15 cellular contexts compared by ENCODE assay signal in the genomic region with DNA sequence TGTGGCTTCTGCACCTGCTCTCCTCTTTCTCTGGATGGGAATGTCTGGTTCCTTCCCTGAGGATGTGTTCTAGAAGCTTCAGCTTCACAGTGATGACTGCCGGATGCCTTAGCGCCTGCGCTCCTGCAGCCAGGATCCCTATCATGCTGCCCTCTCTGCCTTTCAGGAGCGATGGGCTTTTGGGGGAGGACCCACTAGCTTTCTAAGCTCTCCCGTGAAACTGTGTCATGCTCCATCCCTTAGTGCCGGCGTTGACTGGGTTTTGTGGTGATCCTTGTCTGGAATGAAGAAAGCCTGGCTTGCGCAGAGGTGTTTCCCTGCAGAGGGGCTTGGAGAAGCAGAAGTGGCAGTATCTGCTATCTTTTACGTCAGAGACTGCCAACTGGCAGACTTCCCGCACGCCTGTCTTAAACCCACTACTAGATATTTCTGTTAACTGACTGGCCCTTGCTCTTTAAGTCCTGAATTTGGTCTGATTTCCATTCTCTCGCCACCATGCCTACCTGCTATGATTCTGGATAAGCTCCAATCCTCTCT. TPM values are rescaled to one million over a fixed set of nuclear protein-coding genes. Genes with fewer than 3 reads are reported as not detected.
DNase-seq lines count a peak whose midpoint lies in the region; ATAC-seq lines count a peak whose summit lies in the region.
"Had no signal": no experiment of that assay in that cellular context is flagged by ENCODE, and none has a peak within 500 bp of the region (broad histone marks: within the 10 kb centered on the region; RNA-seq: fewer than 3 reads in every experiment).

No MANE protein-coding gene starts in this region.

- CTCF ChIA-PET in activated naive CD4-positive, alpha-beta T cell treated with anti-CD3 and anti-CD28 coated beads, Interleukin-2, amount 10 ng/mL, durations not matched to agents 7 days and 5 days (lab: Charles Lee), result interaction anchor here (1.3 to 6.7 kb wide), 3 partner anchors 8 to 23 kb away, joined by 4 to 236 read pairs (median 6); no protein-coding TSS in a partner anchor

- no peaks in the 10 kb centered on the region for H3K27me3 Mint-ChIP-seq in activated naive CD4-positive, alpha-beta T cell treated with anti-CD3 and anti-CD28 coated beads, Interleukin-2, amount 10 ng/mL, durations not matched to agents 7 days and 5 days
- peaks cover 12% of the 10 kb centered on the region for H3K27me3 Mint-ChIP-seq in activated naive CD8-positive, alpha-beta T cell treated with anti-CD3 and anti-CD28 coated beads for 36 hours

- ATAC-seq in GM18907 (IDR thresholded peaks at IDR 0.05; ENCODE audit: unreplicated experiment), result no peak
- ATAC-seq: heart left ventricle, psoas muscle, SK-N-SH treated with all-trans-retinoic acid at 6 μM for 48 hours had no signal

- DNase-seq in activated naive CD4-positive, alpha-beta T cell treated with anti-CD3 and anti-CD28 coated beads, Interleukin-2, amount 10 ng/mL, durations not matched to agents 7 days and 5 days, result no peak
- no peak for DNase-seq in activated naive CD4-positive, alpha-beta T cell (lab: John Stamatoyannopoulos, UW)
- DNase-seq in OCI-M1 (lab: John Stamatoyannopoulos, UW), result peak; percentile 78
- DNase-seq in activated naive CD8-positive, alpha-beta T cell treated with anti-CD3 and anti-CD28 coated beads for 36 hours, result no peak
- DNase-seq in stimulated activated CD8-positive, alpha-beta memory T cell treated with anti-CD3 and anti-CD28 coated beads, Interleukin-4, amount 100 ng/mL, for 48 hours, result peak; percentile 40
- no peak for DNase-seq in T1000 (lab: John Stamatoyannopoulos, UW)
- no peak for DNase-seq in NCI-H2107 treated with DMSO at 0.1 percent for 48 hours (lab: John Stamatoyannopoulos, UW; ENCODE audit: unreplicated experiment)
- DNase-seq: amniotic stem cell, DMS53, heart left ventricle, MV-4-11, psoas muscle had no signal

- peaks cover 69% of the 10 kb centered on the region for H3K4me1 Mint-ChIP-seq in activated naive CD4-positive, alpha-beta T cell treated with anti-CD3 and anti-CD28 coated beads, Interleukin-2, amount 10 ng/mL, durations not matched to agents 7 days and 5 days
- peaks cover 42% of the 10 kb centered on the region for H3K4me1 Mint-ChIP-seq in activated naive CD8-positive, alpha-beta T cell treated with anti-CD3 and anti-CD28 coated beads for 36 hours

- peak overlapping the region; percentile 83 for H3K4me3 Mint-ChIP-seq in activated naive CD4-positive, alpha-beta T cell treated with anti-CD3 and anti-CD28 coated beads, Interleukin-2, amount 10 ng/mL, durations not matched to agents 7 days and 5 days
- peak overlapping the region; percentile 93 for H3K4me3 Mint-ChIP-seq in activated naive CD8-positive, alpha-beta T cell treated with anti-CD3 and anti-CD28 coated beads for 36 hours

- H3K27ac Mint-ChIP-seq in activated naive CD4-positive, alpha-beta T cell treated with anti-CD3 and anti-CD28 coated beads, Interleukin-2, amount 10 ng/mL, durations not matched to agents 7 days and 5 days, result peak overlapping the region; percentile 97
- peak overlapping the region; percentile 98 for H3K27ac Mint-ChIP-seq in activated naive CD8-positive, alpha-beta T cell treated with anti-CD3 and anti-CD28 coated beads for 36 hours

- no peaks in the 10 kb centered on the region for H3K9me3 Mint-ChIP-seq in activated naive CD4-positive, alpha-beta T cell treated with anti-CD3 and anti-CD28 coated beads, Interleukin-2, amount 10 ng/mL, durations not matched to agents 7 days and 5 days
- peaks cover 2% of the 10 kb centered on the region for H3K9me3 Mint-ChIP-seq in activated naive CD8-positive, alpha-beta T cell treated with anti-CD3 and anti-CD28 coated beads for 36 hours

- peaks cover 14% of the 10 kb centered on the region for H3K36me3 Mint-ChIP-seq in activated naive CD4-positive, alpha-beta T cell treated with anti-CD3 and anti-CD28 coated beads, Interleukin-2, amount 10 ng/mL, durations not matched to agents 7 days and 5 days
- H3K36me3 Mint-ChIP-seq in activated naive CD8-positive, alpha-beta T cell treated with anti-CD3 and anti-CD28 coated beads for 36 hours, result peaks cover 49% of the 10 kb centered on the region

RNA-seq across cellular contexts. Expression of a gene that starts 3.8 kb away (rescaled TPM):
- total RNA-seq in activated naive CD8-positive, alpha-beta T cell treated with anti-CD3 and anti-CD28 coated beads for 36 hours, result 10 to 100 TPM; 42.2 to 45.5 TPM

RNA-seq across cellular contexts. Expression of a gene that starts 9.6 kb away (rescaled TPM):
- total RNA-seq in activated naive CD8-positive, alpha-beta T cell treated with anti-CD3 and anti-CD28 coated beads for 36 hours, result 100 to 1,000 TPM; 220 to 238 TPM
- total RNA-seq: epithelial cell of proximal tubule, psoas muscle had no signal

RNA-seq across cellular contexts. Expression of a gene that starts 28.3 kb away (rescaled TPM):
- 10 to 100 TPM; 79.2 to 80.6 TPM for total RNA-seq in activated naive CD8-positive, alpha-beta T cell treated with anti-CD3 and anti-CD28 coated beads for 36 hours

RNA-seq across cellular contexts. Expression of a gene that starts 31.2 kb away (rescaled TPM):
- total RNA-seq in activated naive CD8-positive, alpha-beta T cell treated with anti-CD3 and anti-CD28 coated beads for 36 hours, result 10 to 100 TPM; 42.3 to 43.9 TPM

RNA-seq across cellular contexts. Expression of a gene that starts 31.5 kb away (rescaled TPM):
- total RNA-seq in activated naive CD8-positive, alpha-beta T cell treated with anti-CD3 and anti-CD28 coated beads for 36 hours, result 10 to 100 TPM; 38.5 to 41.6 TPM

Comparison
In these comparisons a context has a peak if more than half of its experiments do, and no peak if none do; other contexts are left out.
1. DNase-seq: peak in OCI-M1 (single experiment) and stimulated activated CD8-positive, alpha-beta memory T cell treated with anti-CD3 and anti-CD28 coated beads, Interleukin-4, amount 100 ng/mL, for 48 hours (single experiment); none in activated naive CD4-positive, alpha-beta T cell treated with anti-CD3 and anti-CD28 coated beads, Interleukin-2, amount 10 ng/mL, durations not matched to agents 7 days and 5 days (single experiment), activated naive CD4-positive, alpha-beta T cell (0 of 4), activated naive CD8-positive, alpha-beta T cell treated with anti-CD3 and anti-CD28 coated beads for 36 hours (single experiment), T1000 (single experiment) and NCI-H2107 treated with DMSO at 0.1 percent for 48 hours (single experiment).